In genomic region chr9:130979591-130980385, GRCh38 we compare ENCODE assay signal across 32 cellular contexts. TPM values are rescaled to one million over a fixed set of nuclear protein-coding genes. Genes with fewer than 3 reads are reported as not detected.
"Had no signal": no experiment of that assay in that cellular context is flagged by ENCODE, and none has a peak within 500 bp of the region (broad histone marks: within the 10 kb centered on the region; RNA-seq: fewer than 3 reads in every experiment).

No MANE protein-coding gene starts in this region.

- H3K27me3 Mint-ChIP-seq: activated CD4-positive, alpha-beta T cell treated with anti-CD3 and anti-CD28 coated beads, Interleukin-2, amount 10 ng/mL, durations not matched to agents 7 days and 5 days had no signal

- H3K27me3 ChIP-seq: ascending aorta, breast epithelium, cardiac muscle cell, colonic mucosa had no signal

- H3K27ac Mint-ChIP-seq: activated CD4-positive, alpha-beta memory T cell treated with anti-CD3 and anti-CD28 coated beads, Interleukin-2, amount 10 ng/mL, durations not matched to agents 7 days and 5 days; activated CD4-positive, alpha-beta T cell treated with anti-CD3 and anti-CD28 coated beads, Interleukin-2, amount 10 ng/mL, durations not matched to agents 7 days and 5 days; activated naive CD4-positive, alpha-beta T cell treated with anti-CD3 and anti-CD28 coated beads, Interleukin-2, amount 10 ng/mL, durations not matched to agents 7 days and 5 days; activated naive CD4-positive, alpha-beta T cell treated with anti-CD3 and anti-CD28 coated beads, Interleukin-2, amount 50 U/mL, for 72 hours; activated naive CD8-positive, alpha-beta T cell treated with anti-CD3 and anti-CD28 coated beads, Interleukin-2, amount 10 ng/mL, durations not matched to agents 7 days and 5 days; activated T-cell treated with anti-CD3 and anti-CD28 coated beads, Interleukin-2, amount 50 U/mL, for 24 hours; activated T-cell treated with anti-CD3 and anti-CD28 coated beads, Interleukin-2, amount 50 U/mL, for 72 hours; T-helper 17 cell had no signal

- FAIRE-seq: endometrium, endothelial cell of umbilical vein had no signal

- H3K4me3 Mint-ChIP-seq: activated CD4-positive, alpha-beta memory T cell treated with anti-CD3 and anti-CD28 coated beads, Interleukin-2, amount 10 ng/mL, durations not matched to agents 7 days and 5 days; activated CD4-positive, alpha-beta T cell treated with anti-CD3 and anti-CD28 coated beads, Interleukin-2, amount 10 ng/mL, durations not matched to agents 7 days and 5 days; activated naive CD4-positive, alpha-beta T cell treated with anti-CD3 and anti-CD28 coated beads, Interleukin-2, amount 10 ng/mL, durations not matched to agents 7 days and 5 days; activated naive CD8-positive, alpha-beta T cell treated with anti-CD3 and anti-CD28 coated beads, Interleukin-2, amount 10 ng/mL, durations not matched to agents 7 days and 5 days; activated T-cell treated with anti-CD3 and anti-CD28 coated beads, Interleukin-2, amount 50 U/mL, for 24 hours; activated T-cell treated with anti-CD3 and anti-CD28 coated beads, Interleukin-2, amount 50 U/mL, for 72 hours; brain; T-helper 17 cell had no signal

- H3K36me3 Mint-ChIP-seq: activated naive CD4-positive, alpha-beta T cell treated with anti-CD3 and anti-CD28 coated beads, Interleukin-2, amount 10 ng/mL, durations not matched to agents 7 days and 5 days; activated naive CD4-positive, alpha-beta T cell treated with anti-CD3 and anti-CD28 coated beads, Interleukin-2, amount 50 U/mL, for 72 hours; activated naive CD8-positive, alpha-beta T cell treated with anti-CD3 and anti-CD28 coated beads, Interleukin-2, amount 10 ng/mL, durations not matched to agents 7 days and 5 days; brain had no signal

- H3K9me3 ChIP-seq: ascending aorta, breast epithelium, colonic mucosa, esophagus squamous epithelium, gastroesophageal sphincter, heart right ventricle had no signal

- H3K9me3 Mint-ChIP-seq: activated CD4-positive, alpha-beta memory T cell treated with anti-CD3 and anti-CD28 coated beads, Interleukin-2, amount 10 ng/mL, durations not matched to agents 7 days and 5 days; activated CD4-positive, alpha-beta T cell treated with anti-CD3 and anti-CD28 coated beads, Interleukin-2, amount 10 ng/mL, durations not matched to agents 7 days and 5 days; activated naive CD4-positive, alpha-beta T cell treated with anti-CD3 and anti-CD28 coated beads, Interleukin-2, amount 10 ng/mL, durations not matched to agents 7 days and 5 days; activated naive CD4-positive, alpha-beta T cell treated with anti-CD3 and anti-CD28 coated beads, Interleukin-2, amount 50 U/mL, for 72 hours; activated naive CD8-positive, alpha-beta T cell treated with anti-CD3 and anti-CD28 coated beads, Interleukin-2, amount 10 ng/mL, durations not matched to agents 7 days and 5 days; activated T-cell treated with anti-CD3 and anti-CD28 coated beads, Interleukin-2, amount 50 U/mL, for 24 hours; activated T-cell treated with anti-CD3 and anti-CD28 coated beads, Interleukin-2, amount 50 U/mL, for 72 hours had no signal

- H3K4me1 Mint-ChIP-seq: activated CD4-positive, alpha-beta memory T cell treated with anti-CD3 and anti-CD28 coated beads, Interleukin-2, amount 10 ng/mL, durations not matched to agents 7 days and 5 days; activated CD4-positive, alpha-beta T cell treated with anti-CD3 and anti-CD28 coated beads, Interleukin-2, amount 10 ng/mL, durations not matched to agents 7 days and 5 days; activated naive CD4-positive, alpha-beta T cell treated with anti-CD3 and anti-CD28 coated beads, Interleukin-2, amount 10 ng/mL, durations not matched to agents 7 days and 5 days; activated naive CD8-positive, alpha-beta T cell treated with anti-CD3 and anti-CD28 coated beads, Interleukin-2, amount 10 ng/mL, durations not matched to agents 7 days and 5 days had no signal

- H3K4me1 ChIP-seq: ascending aorta, breast epithelium, colonic mucosa, esophagus squamous epithelium, gastroesophageal sphincter, heart right ventricle had no signal

- H3K36me3 ChIP-seq: ascending aorta, breast epithelium, cardiac muscle cell, colonic mucosa, esophagus squamous epithelium, gastroesophageal sphincter, heart right ventricle had no signal

- DNase-seq: activated CD4-positive, alpha-beta memory T cell treated with anti-CD3 and anti-CD28 coated beads, Interleukin-2, amount 10 ng/mL, durations not matched to agents 7 days and 5 days; activated CD4-positive, alpha-beta T cell treated with anti-CD3 and anti-CD28 coated beads for 1 hour; activated CD4-positive, alpha-beta T cell treated with anti-CD3 and anti-CD28 coated beads for 4 hours; activated CD4-positive, alpha-beta T cell treated with anti-CD3 and anti-CD28 coated beads, Interleukin-2, amount 10 ng/mL, durations not matched to agents 7 days and 5 days; activated CD4-positive, alpha-beta T cell treated with anti-CD3 and anti-CD28 coated beads, Interleukin-2, amount 50 U/mL, for 4 hours; activated CD4-positive, CD25-positive, alpha-beta regulatory T cell; activated CD8-positive, alpha-beta memory T cell treated with anti-CD3 and anti-CD28 coated beads, Interleukin-2, amount 50 U/mL, for 48 hours; activated gamma-delta T cell; activated naive CD4-positive, alpha-beta T cell; activated naive CD4-positive, alpha-beta T cell treated with anti-CD3 and anti-CD28 coated beads, Interleukin-2, amount 10 ng/mL, durations not matched to agents 7 days and 5 days; activated naive CD8-positive, alpha-beta T cell treated with anti-CD3 and anti-CD28 coated beads, Interleukin-2, amount 10 ng/mL, durations not matched to agents 7 days and 5 days; activated T-cell treated with anti-CD3 and anti-CD28 coated beads for 4 hours; activated T-cell treated with anti-CD3 and anti-CD28 coated beads, Interleukin-2, amount 50 U/mL, for 24 hours; activated T-cell treated with anti-CD3 and anti-CD28 coated beads, Interleukin-2, amount 50 U/mL, for 72 hours; central memory CD4-positive, alpha-beta T cell; cerebellar nuclear complex; colonic mucosa; effector CD8-positive, alpha-beta T cell; esophagus squamous epithelium; foreskin melanocyte; heart right ventricle; T-helper 17 cell had no signal

- H3K27ac ChIP-seq: ascending aorta, breast epithelium, cardiac muscle cell, colonic mucosa, epithelial cell of prostate, esophagus squamous epithelium, gastroesophageal sphincter, heart right ventricle had no signal

- H3K4me3 ChIP-seq: ascending aorta, breast epithelium, cardiac muscle cell, colonic mucosa, esophagus squamous epithelium, gastroesophageal sphincter, heart right ventricle had no signal

- ATAC-seq: activated naive CD4-positive, alpha-beta T cell treated with anti-CD3 and anti-CD28 coated beads, Interleukin-2, amount 50 U/mL, for 72 hours; activated T-cell treated with anti-CD3 and anti-CD28 coated beads, Interleukin-2, amount 50 U/mL, for 72 hours; gastroesophageal sphincter; heart right ventricle; T-helper 17 cell had no signal

RNA-seq across cellular contexts. Expression of gene LAMC3, which starts 29.2 kb away (rescaled TPM):
- total RNA-seq: activated CD4-positive, alpha-beta memory T cell treated with anti-CD3 and anti-CD28 coated beads, Interleukin-2, amount 10 ng/mL, durations not matched to agents 7 days and 5 days had no signal

RNA-seq across cellular contexts. Expression of gene FIBCD1, which starts 40.7 kb away (rescaled TPM):
- total RNA-seq: activated CD4-positive, alpha-beta memory T cell treated with anti-CD3 and anti-CD28 coated beads, Interleukin-2, amount 10 ng/mL, durations not matched to agents 7 days and 5 days; activated CD4-positive, alpha-beta T cell treated with anti-CD3 and anti-CD28 coated beads, Interleukin-2, amount 10 ng/mL, durations not matched to agents 7 days and 5 days; activated naive CD4-positive, alpha-beta T cell treated with anti-CD3 and anti-CD28 coated beads, Interleukin-2, amount 50 U/mL, for 72 hours; activated naive CD8-positive, alpha-beta T cell treated with anti-CD3 and anti-CD28 coated beads, Interleukin-2, amount 10 ng/mL, durations not matched to agents 7 days and 5 days; activated T-cell treated with anti-CD3 and anti-CD28 coated beads, Interleukin-2, amount 50 U/mL, for 72 hours; ascending aorta; endothelial cell of umbilical vein; esophagus squamous epithelium; glomerular endothelial cell; T-helper 17 cell had no signal
